8 cellular contexts compared by ENCODE assay signal in the genomic region with DNA sequence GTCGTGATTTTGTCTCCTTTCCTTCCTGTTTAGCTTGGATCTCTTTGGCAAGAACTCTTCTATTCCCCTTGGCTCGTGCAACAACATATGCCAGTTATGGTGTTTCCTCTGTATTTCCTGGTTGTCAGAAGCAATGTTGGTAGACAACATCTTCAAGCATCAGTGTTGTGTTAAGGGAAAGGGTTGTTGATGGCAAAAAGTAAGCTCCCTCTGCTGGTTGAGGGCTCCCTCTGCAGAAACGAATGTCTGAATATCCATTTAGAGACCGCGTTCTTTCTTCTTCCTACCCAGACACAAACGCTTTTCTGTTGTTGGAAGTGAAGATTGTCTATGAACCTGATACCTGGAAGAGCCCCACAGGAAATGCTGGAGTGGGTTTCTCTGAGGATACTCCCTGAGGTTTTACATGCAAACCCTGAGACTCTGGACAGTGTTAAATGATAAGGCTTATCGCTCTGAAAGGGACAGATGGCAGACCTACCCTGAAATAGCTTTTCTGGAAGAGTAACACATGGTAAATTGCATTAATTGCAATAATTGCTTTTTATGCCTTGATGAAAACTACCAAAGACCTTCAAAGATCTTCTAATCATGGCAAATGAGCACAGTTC. TPM values are rescaled to one million over a fixed set of nuclear protein-coding genes. Genes with fewer than 3 reads are reported as not detected.
A peak's percentile ranks its signal among the peaks of the same experiment; 100 is the strongest.
DNase-seq lines count a peak whose midpoint lies in the region; ATAC-seq and TF ChIP-seq lines count a peak whose summit lies in the region.

No MANE protein-coding gene starts in this region.

- ATAC-seq in HG03520 (IDR thresholded peaks at IDR 0.05; ENCODE audit: unreplicated experiment): peak; percentile 80
- no peak for ATAC-seq in HG03196 (IDR thresholded peaks at IDR 0.05; ENCODE audit: unreplicated experiment)

- H2AFZ ChIP-seq in smooth muscle cell (ENCODE audit: low read depth): no peak overlapping the region

- no peak overlapping the region for H3K27ac ChIP-seq in SK-N-MC
- no peak overlapping the region for H3K27ac ChIP-seq in smooth muscle cell (ENCODE audit: low read depth)

- H3K9me3 ChIP-seq in SK-N-MC (ENCODE audit: low read depth, low read length) (no peaks in the 10 kb centered on the region), smooth muscle cell (replicated peaks; ENCODE audit: low read depth) (no peaks in the 10 kb centered on the region)

- peaks cover 4% of the 10 kb centered on the region for H3K27me3 ChIP-seq in smooth muscle cell (ENCODE audit: low read depth)

- no peak overlapping the region for H3K4me2 ChIP-seq in smooth muscle cell

- TF ChIP-seq CTCF in GM13976 (IDR thresholded peaks at IDR 0.05; ENCODE audit: borderline replicate concordance, control extremely low read depth, extremely low read depth, insufficient read depth, missing control alignments) (peak; percentile 53), fibroblast of villous mesenchyme (IDR thresholded peaks at IDR 0.05; ENCODE audit: insufficient read depth, low read depth, low read length) (peak; percentile 82), smooth muscle cell (IDR thresholded peaks at IDR 0.05; ENCODE audit: borderline replicate concordance, insufficient read depth, poor library complexity, severe bottlenecking) (peak; percentile 69)

- H3K9ac ChIP-seq in SK-N-MC (ENCODE audit: insufficient read length) (no peak overlapping the region), smooth muscle cell (ENCODE audit: low read depth) (no peak overlapping the region)

- H3K4me3 ChIP-seq in SK-N-MC (no peak overlapping the region), fibroblast of villous mesenchyme (ENCODE audit: low read depth, low read length) (no peak overlapping the region), smooth muscle cell (no peak overlapping the region)

- H3K79me2 ChIP-seq in smooth muscle cell (ENCODE audit: low read depth): no peaks in the 10 kb centered on the region

- H4K20me1 ChIP-seq in smooth muscle cell (ENCODE audit: low read depth): no peaks in the 10 kb centered on the region

- no peaks in the 10 kb centered on the region for H3K36me3 ChIP-seq in SK-N-MC (ENCODE audit: insufficient read depth, low read length)
- no peaks in the 10 kb centered on the region for H3K36me3 ChIP-seq in smooth muscle cell (ENCODE audit: low read depth)

- H3F3A ChIP-seq in smooth muscle cell (ENCODE audit: low read depth): no peaks in the 10 kb centered on the region

- in situ Hi-C loops in GM13976 (cut with MboI; ENCODE audit: low sequenced_read_pairs, unreplicated experiment): no loop called here

- no peaks in the 10 kb centered on the region for H3K4me1 ChIP-seq in smooth muscle cell (ENCODE audit: low read depth)

- DNase-seq in Ammon's horn (ENCODE audit: low spot score) (peak; percentile 47), GM13976 (ENCODE audit: low spot score) (peak; percentile 60), SK-N-MC (ENCODE audit: low read depth, low spot score) (peak; percentile 2), fibroblast of villous mesenchyme (ENCODE audit: low read depth) (peak; percentile 45), smooth muscle cell (lab: John Stamatoyannopoulos, UW; ENCODE audit: unreplicated experiment) (no peak), NCI-H2107 treated with DMSO at 0.1 percent for 48 hours (lab: John Stamatoyannopoulos, UW; ENCODE audit: unreplicated experiment) (no peak)

- 39% methylated on average over 7 of the region's 7 CpGs for WGBS in smooth muscle cell (ENCODE audit: low lambda C conversion rate)

RNA-seq across cellular contexts. Expression of gene C1QL3, which starts 23.6 kb away (rescaled TPM):
- total RNA-seq in fibroblast of villous mesenchyme (not detected in 2 replicates), smooth muscle cell (2.9 and 4.0 TPM in 2 replicates)
- 0.34 and 2.7 TPM in 2 replicates for polyA plus RNA-seq in smooth muscle cell

Comparison
In these comparisons a context has a peak if more than half of its experiments do, and no peak if none do; other contexts are left out.
1. DNase-seq: peak in Ammon's horn (single experiment), GM13976 (single experiment), SK-N-MC (single experiment) and fibroblast of villous mesenchyme (single experiment); none in smooth muscle cell (single experiment) and NCI-H2107 treated with DMSO at 0.1 percent for 48 hours (single experiment).
2. Peak in every context shown above with its lines, with median percentiles within 50 percentile points of each other: CTCF ChIP-seq.